Comparison of ENCODE assay signal across 8 cellular contexts in genomic region chr19:41427647-41428480, GRCh38. TPM values are rescaled to one million over a fixed set of nuclear protein-coding genes. Genes with fewer than 3 reads are reported as not detected.
A peak's percentile ranks its signal among the peaks of the same experiment; 100 is the strongest.
DNase-seq lines count a peak whose midpoint lies in the region; ATAC-seq lines count a peak whose summit lies in the region.

No MANE protein-coding gene starts in this region.

- no peaks in the 10 kb centered on the region for H3K27me3 Mint-ChIP-seq in natural killer cell treated with Interleukin-12 subunit alpha and Interleukin-12 subunit beta and Interleukin-15 and Interleukin-18, amount 100 ng/mL, for 72 hours

- H3K9me3 Mint-ChIP-seq in natural killer cell treated with Interleukin-12 subunit alpha and Interleukin-12 subunit beta and Interleukin-15 and Interleukin-18, amount 100 ng/mL, for 72 hours: no peaks in the 10 kb centered on the region

- peaks cover 6% of the 10 kb centered on the region for H3K36me3 Mint-ChIP-seq in natural killer cell treated with Interleukin-12 subunit alpha and Interleukin-12 subunit beta and Interleukin-15 and Interleukin-18, amount 100 ng/mL, for 72 hours

- H3K4me3 ChIP-seq in HUES64 (ENCODE audit: low read length): peak overlapping the region; percentile 53

- peaks cover 33% of the 10 kb centered on the region for H3K36me3 ChIP-seq in HUES64 (ENCODE audit: insufficient read depth, low read length)

- peak overlapping the region; percentile 89 to 96 for H3K27ac Mint-ChIP-seq in natural killer cell treated with Interleukin-12 subunit alpha and Interleukin-12 subunit beta and Interleukin-15 and Interleukin-18, amount 100 ng/mL, for 72 hours

- H3K4me1 ChIP-seq in HUES64 (ENCODE audit: insufficient read depth, low read length): peaks cover 11% of the 10 kb centered on the region

- DNase-seq in AML-193 (lab: John Stamatoyannopoulos, UW) (peak; percentile 44 to 59), epithelial cell of prostate (ENCODE audit: low read depth, low spot score) (no peak)
- peak; percentile 5 to 14 for DNase-seq in activated CD8-positive, alpha-beta memory T cell treated with anti-CD3 and anti-CD28 coated beads for 1 hour (ENCODE audit: extremely low read depth in 1 of 2, low read depth in 1 of 2)
- DNase-seq in natural killer cell treated with Interleukin-12 subunit alpha and Interleukin-12 subunit beta and Interleukin-15 and Interleukin-18, amount 100 ng/mL, for 72 hours (ENCODE audit: low spot score): no peak

- peak overlapping the region; percentile 39; the same call in 1 of the 2 replicates for H3K9ac ChIP-seq in HUES64 (ENCODE audit: low read depth, low read length)

- peaks cover 19 to 25% of the 10 kb centered on the region in 2 donors for H3K4me1 Mint-ChIP-seq in natural killer cell treated with Interleukin-12 subunit alpha and Interleukin-12 subunit beta and Interleukin-15 and Interleukin-18, amount 100 ng/mL, for 72 hours (ENCODE audit: low read depth in 2 of 2)

- H3K4me3 Mint-ChIP-seq in natural killer cell treated with Interleukin-12 subunit alpha and Interleukin-12 subunit beta and Interleukin-15 and Interleukin-18, amount 100 ng/mL, for 72 hours: peak overlapping the region; percentile 90

- no peaks in the 10 kb centered on the region for H3K27me3 ChIP-seq in HUES64 (ENCODE audit: insufficient read depth, low read length)

- peak; percentile 45 to 62 for ATAC-seq in natural killer cell treated with Interleukin-12 subunit alpha and Interleukin-12 subunit beta and Interleukin-15 and Interleukin-18, amount 100 ng/mL, for 72 hours
- no peak for ATAC-seq in HG03571 (IDR thresholded peaks at IDR 0.05; ENCODE audit: unreplicated experiment)
- ATAC-seq in HG02852 (IDR thresholded peaks at IDR 0.05; ENCODE audit: unreplicated experiment): no peak
- no peak for ATAC-seq in GM21381 (IDR thresholded peaks at IDR 0.05; ENCODE audit: unreplicated experiment)

- no peaks in the 10 kb centered on the region for H3K9me3 ChIP-seq in HUES64 (ENCODE audit: insufficient read depth, low read depth, low read length)

- 12% methylated on average over 23 of the region's 23 CpGs for WGBS in HUES64

- H3K27ac ChIP-seq in HUES64 (ENCODE audit: low read depth, low read length): no peak overlapping the region
- H3K27ac ChIP-seq in epithelial cell of prostate: peak overlapping the region; percentile 79

RNA-seq across cellular contexts. Expression of gene B3GNT8, which starts 0.7 kb away (rescaled TPM):
- polyA plus RNA-seq in HUES64 (2013, experiment 1 of 2): 1.0 TPM
- 1.3 TPM for polyA plus RNA-seq in HUES64 (2013, experiment 2 of 2)
- total RNA-seq in natural killer cell treated with Interleukin-12 subunit alpha and Interleukin-12 subunit beta and Interleukin-15 and Interleukin-18, amount 100 ng/mL, for 72 hours: 1 to 10 TPM in 1 of 2 donors, under 1 TPM in 1; 0.78 to 3.0 TPM

RNA-seq across cellular contexts. Expression of gene DMAC2, which starts 11.8 kb away (rescaled TPM):
- polyA plus RNA-seq in HUES64 (2013, experiment 1 of 2): 70.4 TPM
- 69.3 TPM for polyA plus RNA-seq in HUES64 (2013, experiment 2 of 2)
- 10 to 100 TPM; 58.3 to 58.7 TPM for total RNA-seq in natural killer cell treated with Interleukin-12 subunit alpha and Interleukin-12 subunit beta and Interleukin-15 and Interleukin-18, amount 100 ng/mL, for 72 hours

RNA-seq across cellular contexts. Expression of gene ERICH4, which starts 15.1 kb away (rescaled TPM):
- not detected for polyA plus RNA-seq in HUES64 (2013, experiment 1 of 2)
- not detected for polyA plus RNA-seq in HUES64 (2013, experiment 2 of 2)
- not detected for total RNA-seq in natural killer cell treated with Interleukin-12 subunit alpha and Interleukin-12 subunit beta and Interleukin-15 and Interleukin-18, amount 100 ng/mL, for 72 hours

RNA-seq across cellular contexts. Expression of gene BCKDHA, which starts 30.2 kb away (rescaled TPM):
- polyA plus RNA-seq in HUES64 (2013, experiment 1 of 2): 21.0 TPM
- polyA plus RNA-seq in HUES64 (2013, experiment 2 of 2): 30.7 TPM
- 10 to 100 TPM; 10.9 to 13.7 TPM for total RNA-seq in natural killer cell treated with Interleukin-12 subunit alpha and Interleukin-12 subunit beta and Interleukin-15 and Interleukin-18, amount 100 ng/mL, for 72 hours

RNA-seq across cellular contexts. Expression of gene EXOSC5, which starts 30.7 kb away (rescaled TPM):
- 40.3 TPM for polyA plus RNA-seq in HUES64 (2013, experiment 1 of 2)
- polyA plus RNA-seq in HUES64 (2013, experiment 2 of 2): 33.1 TPM
- total RNA-seq in natural killer cell treated with Interleukin-12 subunit alpha and Interleukin-12 subunit beta and Interleukin-15 and Interleukin-18, amount 100 ng/mL, for 72 hours: 10 to 100 TPM; 31.5 to 56.6 TPM

Comparison
In these comparisons a context has a peak if more than half of its experiments do, and no peak if none do; other contexts are left out.
1. DNase-seq: peak in AML-193 (2 of 2) and activated CD8-positive, alpha-beta memory T cell treated with anti-CD3 and anti-CD28 coated beads for 1 hour (2 of 2); none in epithelial cell of prostate (single experiment) and natural killer cell treated with Interleukin-12 subunit alpha and Interleukin-12 subunit beta and Interleukin-15 and Interleukin-18, amount 100 ng/mL, for 72 hours (single experiment).
2. ATAC-seq: peak in natural killer cell treated with Interleukin-12 subunit alpha and Interleukin-12 subunit beta and Interleukin-15 and Interleukin-18, amount 100 ng/mL, for 72 hours (2 of 2); none in HG03571 (single experiment), HG02852 (single experiment) and GM21381 (single experiment).